Comparison of ENCODE assay signal across 25 cellular contexts in genomic region chr1:208688656-208689315, GRCh38.
"Had no signal": no experiment of that assay in that cellular context is flagged by ENCODE, and none has a peak within 500 bp of the region (broad histone marks: within the 10 kb centered on the region; RNA-seq: fewer than 3 reads in every experiment).

No MANE protein-coding gene starts in this region.

- H3K4me3 Mint-ChIP-seq: dendritic cell treated with granulocyte-macrophage colony-stimulating factor and Interleukin-4, amounts not matched to agents 40 ng/mL and 50 ng/mL, for 4 days; endodermal cell; mesothelial cell of epicardium; naive thymus-derived CD4-positive, alpha-beta T cell; nephron; neural progenitor cell had no signal

- ATAC-seq: esophagus mucosa; gastroesophageal sphincter; heart left ventricle; left lung; naive thymus-derived CD4-positive, alpha-beta T cell; sciatic nerve had no signal

- H3K4me1 Mint-ChIP-seq: mesothelial cell of epicardium; naive thymus-derived CD4-positive, alpha-beta T cell; nephron; neural progenitor cell had no signal

- DNase-seq: colonic mucosa; effector CD8-positive, alpha-beta T cell; endodermal cell; foreskin fibroblast; heart left ventricle; hippocampal formation; left lung; mesenchymal stem cell; naive thymus-derived CD4-positive, alpha-beta T cell; stimulated activated CD4-positive, alpha-beta T cell treated with anti-CD3 and anti-CD28 coated beads, Interleukin-12 subunit alpha, Interleukin-12 subunit beta, amount 100 ng/mL, for 4 hours; stimulated activated CD4-positive, alpha-beta T cell treated with anti-CD3 and anti-CD28 coated beads, Interleukin-1b, Interleukin-23, amount 100 ng/mL, for 48 hours; stimulated activated CD4-positive, alpha-beta T cell treated with anti-CD3 and anti-CD28 coated beads, Interleukin-4, amount 100 ng/mL, for 1 hour; stimulated activated CD8-positive, alpha-beta memory T cell treated with anti-CD3 and anti-CD28 coated beads, Interleukin-4, amount 100 ng/mL, for 48 hours; stimulated activated naive CD4-positive, alpha-beta T cell treated with Interleukin-2 at 50 U/mL for 16 hours; stomach; thyroid gland; trophoblast cell had no signal

- H3K27me3 Mint-ChIP-seq: dendritic cell treated with granulocyte-macrophage colony-stimulating factor and Interleukin-4, amounts not matched to agents 40 ng/mL and 50 ng/mL, for 4 days; progenitor cell of endocrine pancreas had no signal

- H3K27ac Mint-ChIP-seq: dendritic cell treated with granulocyte-macrophage colony-stimulating factor and Interleukin-4, amounts not matched to agents 40 ng/mL and 50 ng/mL, for 4 days; endodermal cell; mesothelial cell of epicardium; naive thymus-derived CD4-positive, alpha-beta T cell; nephron; neural progenitor cell; progenitor cell of endocrine pancreas had no signal

- H3K36me3 Mint-ChIP-seq: mesothelial cell of epicardium; naive thymus-derived CD4-positive, alpha-beta T cell; neural progenitor cell had no signal

- H3K9me3 Mint-ChIP-seq: neural progenitor cell had no signal
